ENCODE assay signal across 32 cellular contexts in the genomic region with DNA sequence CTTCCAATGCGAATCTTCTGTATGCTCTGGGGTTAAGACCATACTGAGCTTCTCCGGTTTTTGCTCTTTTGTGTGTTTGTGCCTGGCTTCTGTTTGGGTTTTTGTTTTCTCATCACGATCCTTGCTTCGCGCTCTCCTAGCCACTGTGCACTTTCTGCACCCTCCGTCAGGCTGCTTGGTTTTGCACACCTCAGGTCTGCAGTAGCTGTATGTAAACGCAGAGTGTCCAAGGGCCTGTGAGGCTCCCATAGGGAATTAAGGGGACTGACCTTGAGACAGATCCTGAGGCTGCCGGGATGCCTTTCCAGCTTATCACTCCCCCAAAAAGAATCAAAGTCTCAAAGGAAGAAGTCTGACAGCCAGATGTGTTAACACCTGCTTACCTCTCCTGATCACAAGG.
"Had no signal": no experiment of that assay in that cellular context is flagged by ENCODE, and none has a peak within 500 bp of the region (broad histone marks: within the 10 kb centered on the region; RNA-seq: fewer than 3 reads in every experiment).

No MANE protein-coding gene starts in this region.

- H3K9me3 ChIP-seq: colonic mucosa, gastroesophageal sphincter, pancreas, prostate gland, sigmoid colon, testis, transverse colon had no signal

- H3K27me3 ChIP-seq: colonic mucosa, dorsolateral prefrontal cortex, gastroesophageal sphincter, hepatocyte, pancreas, sigmoid colon, testis, transverse colon had no signal

- H3K36me3 ChIP-seq: colonic mucosa had no signal

- H3K9me3 Mint-ChIP-seq: activated T-helper 1 cell treated with anti-CD3 and anti-CD28 coated beads, Interleukin-12 subunit alpha, Interleukin-12 subunit beta, Interleukin-2, Interleukin-4 antibody, amounts not matched to agents 30 ng/mL and 10 ng/mL and 1 ng/mL, durations not matched to agents 14 hours and 24 hours and 36 hours; naive B cell; stimulated activated memory B cell treated with anti-CD40 and anti-IgM and Interleukin-4, amounts not matched to agents 10 μg/mL and 1 μg/mL and 100 μg/mL, for 72 hours; T-cell; T-helper 2 cell treated with Interferon-gamma antibody and Interleukin-4, amounts not matched to agents 5 μg/mL and 100 μg/mL, for 36 hours had no signal

- H3K4me1 ChIP-seq: colonic mucosa, gastroesophageal sphincter, pancreas, prostate gland, sigmoid colon, testis, transverse colon had no signal

- H3K4me3 ChIP-seq: colonic mucosa, dorsolateral prefrontal cortex, gastroesophageal sphincter, hepatocyte, pancreas, prostate gland, sigmoid colon, testis, transverse colon had no signal

- H3K4me3 Mint-ChIP-seq: activated T-helper 1 cell treated with anti-CD3 and anti-CD28 coated beads, Interleukin-12 subunit alpha, Interleukin-12 subunit beta, Interleukin-2, Interleukin-4 antibody, amounts not matched to agents 30 ng/mL and 10 ng/mL and 1 ng/mL, durations not matched to agents 14 hours and 24 hours and 36 hours; naive B cell; stimulated activated memory B cell treated with anti-CD40 and anti-IgM and Interleukin-4, amounts not matched to agents 10 μg/mL and 1 μg/mL and 100 μg/mL, for 72 hours; T-cell; T-helper 2 cell treated with Interferon-gamma antibody and Interleukin-4, amounts not matched to agents 5 μg/mL and 100 μg/mL, for 36 hours had no signal

- H3K27ac Mint-ChIP-seq: activated T-helper 1 cell treated with anti-CD3 and anti-CD28 coated beads, Interleukin-12 subunit alpha, Interleukin-12 subunit beta, Interleukin-2, Interleukin-4 antibody, amounts not matched to agents 30 ng/mL and 10 ng/mL and 1 ng/mL, durations not matched to agents 14 hours and 24 hours and 36 hours; T-cell; T-helper 2 cell treated with Interferon-gamma antibody and Interleukin-4, amounts not matched to agents 5 μg/mL and 100 μg/mL, for 36 hours had no signal

- H3K4me1 Mint-ChIP-seq: naive B cell; stimulated activated memory B cell treated with anti-CD40 and anti-IgM and Interleukin-4, amounts not matched to agents 10 μg/mL and 1 μg/mL and 100 μg/mL, for 72 hours; T-cell had no signal

- DNase-seq: activated CD4-positive, alpha-beta T cell treated with anti-CD3 and anti-CD28 coated beads for 4 hours; activated CD4-positive, alpha-beta T cell treated with anti-CD3 and anti-CD28 coated beads, Interleukin-2, amount 50 U/mL, for 4 hours; activated CD4-positive, CD25-positive, alpha-beta regulatory T cell; activated CD8-positive, alpha-beta memory T cell treated with anti-CD3 and anti-CD28 coated beads, Interleukin-2, amount 50 U/mL, for 4 hours; activated effector memory CD4-positive, alpha-beta T cell treated with anti-CD3 and anti-CD28 coated beads, Interleukin-2, amount 50 U/mL, for 16 hours; activated naive CD4-positive, alpha-beta T cell treated with anti-CD3 and anti-CD28 coated beads, Interleukin-2, amount 50 U/mL, for 16 hours; activated T-cell treated with anti-CD3 and anti-CD28 coated beads, Interleukin-2, amount 50 U/mL, for 1 hour; anterior cingulate cortex; cerebellar nuclear complex; colonic mucosa; dorsolateral prefrontal cortex; effector memory CD4-positive, alpha-beta T cell; erythroblast; islet precursor cell; left ventricle myocardium superior; naive B cell; pancreas; retina; sigmoid colon; small intestine; stimulated activated CD4-positive, alpha-beta T cell treated with anti-CD3 and anti-CD28 coated beads, Interleukin-1b, Interleukin-23, amount 100 ng/mL, for 48 hours; stimulated activated CD4-positive, alpha-beta T cell treated with anti-CD3 and anti-CD28 coated beads, Interleukin-4, amount 100 ng/mL, for 4 hours; stimulated activated CD8-positive, alpha-beta memory T cell treated with anti-CD3 and anti-CD28 coated beads, Interleukin-4, amount 100 ng/mL, for 48 hours; T-cell; testis; transverse colon had no signal

- H3K27me3 Mint-ChIP-seq: naive B cell; stimulated activated memory B cell treated with anti-CD40 and anti-IgM and Interleukin-4, amounts not matched to agents 10 μg/mL and 1 μg/mL and 100 μg/mL, for 72 hours; T-cell had no signal

- ATAC-seq: gastroesophageal sphincter; left ventricle myocardium superior; pancreas; stimulated activated memory B cell treated with anti-CD40 and anti-IgM and Interleukin-4, amounts not matched to agents 10 μg/mL and 1 μg/mL and 100 μg/mL, for 72 hours; T-cell had no signal

- H3K27ac ChIP-seq: colonic mucosa, dorsolateral prefrontal cortex, gastroesophageal sphincter, hepatocyte, pancreas, prostate gland, sigmoid colon, testis, transverse colon had no signal
